22 cellular contexts compared by ENCODE assay signal in genomic region chr4:142959156-142959555, GRCh38.
DNase-seq lines count a peak whose midpoint lies in the region; ATAC-seq and TF ChIP-seq lines count a peak whose summit lies in the region.
"Had no signal": no experiment of that assay in that cellular context is flagged by ENCODE, and none has a peak within 500 bp of the region (broad histone marks: within the 10 kb centered on the region; RNA-seq: fewer than 3 reads in every experiment).

No MANE protein-coding gene starts in this region.

- no peak for TF ChIP-seq RAD21 in Ishikawa (IDR thresholded peaks at IDR 0.05; ENCODE audit: low read depth)

- H3K4me1 ChIP-seq in left lung (peaks cover 0 to 4% of the 10 kb centered on the region in 2 donors), endodermal cell (ENCODE audit: control insufficient read depth, insufficient read depth, low read length) (no peaks in the 10 kb centered on the region)
- H3K4me1 ChIP-seq: lower lobe of right lung had no signal

- peaks cover 0 to 13% of the 10 kb centered on the region in 2 donors for H3K9me3 ChIP-seq in left lung
- H3K9me3 ChIP-seq in endodermal cell (ENCODE audit: control insufficient read depth, low read length): peaks cover 11% of the 10 kb centered on the region
- H3K9me3 ChIP-seq: lower lobe of right lung, vagina had no signal

- ATAC-seq in left lung (peak; percentile 66), GM21526 (IDR thresholded peaks at IDR 0.05; ENCODE audit: low FRiP score, unreplicated experiment) (no peak), HG03097 (IDR thresholded peaks at IDR 0.05; ENCODE audit: low FRiP score, unreplicated experiment) (no peak)
- ATAC-seq: heart right ventricle had no signal

- H3K27ac Mint-ChIP-seq in endodermal cell: no peak overlapping the region

- 87 to 100% methylated on average over 1 of the region's 1 CpG for WGBS in endodermal cell (ENCODE audit: insufficient coverage in 1 of 2, insufficient read length in 1 of 2), 2 experiments

- DNase-seq in DMS53 (lab: John Stamatoyannopoulos, UW) (peak; percentile 69), choroid plexus epithelial cell (ENCODE audit: low read depth) (peak; percentile 5), left lung (no peak), endodermal cell (no peak), retina (no peak)
- DNase-seq: activated CD8-positive, alpha-beta memory T cell treated with anti-CD3 and anti-CD28 coated beads, Interleukin-2, amount 50 U/mL, for 48 hours; activated gamma-delta T cell; C1 segment of cervical spinal cord; central memory CD4-positive, alpha-beta T cell; GF-D8; heart right ventricle; KBM-7; lower lobe of right lung; NCI-H187 treated with DMSO at 0.1 percent for 48 hours; SW 1271 had no signal

- H3K36me3 ChIP-seq in left lung (no peaks in the 10 kb centered on the region), endodermal cell (ENCODE audit: control insufficient read depth, insufficient read depth, low read length) (no peaks in the 10 kb centered on the region)
- H3K36me3 ChIP-seq: esophagus muscularis mucosa, heart right ventricle, lower lobe of right lung, vagina had no signal

- peaks cover 15% of the 10 kb centered on the region for H3K9me3 Mint-ChIP-seq in endodermal cell

- H3K27me3 ChIP-seq in left lung (no peaks in the 10 kb centered on the region), endodermal cell (ENCODE audit: control insufficient read depth, insufficient read depth, low read length, poor library complexity, severe bottlenecking) (no peaks in the 10 kb centered on the region)
- H3K27me3 ChIP-seq: esophagus muscularis mucosa, heart right ventricle, vagina had no signal

- no peaks in the 10 kb centered on the region for H3K36me3 Mint-ChIP-seq in endodermal cell (ENCODE audit: low read depth)

- no peak overlapping the region for H3K4me3 Mint-ChIP-seq in endodermal cell

- TF ChIP-seq CTCF in choroid plexus epithelial cell (conservative IDR thresholded peaks at IDR 0.05; ENCODE audit: low read depth, low read length) (no peak), left lung (IDR thresholded peaks at IDR 0.05) (no peak), endodermal cell (conservative IDR thresholded peaks at IDR 0.05) (no peak)

- H3K4me1 Mint-ChIP-seq in endodermal cell: no peaks in the 10 kb centered on the region

- intact Hi-C loops in left lung (cut with DNase I): no loop called here

- no peaks in the 10 kb centered on the region for H3K27me3 Mint-ChIP-seq in endodermal cell (ENCODE audit: insufficient read depth)

- H3K27ac ChIP-seq in left lung (no peak overlapping the region), endodermal cell (ENCODE audit: low read depth, low read length) (no peak overlapping the region)
- H3K27ac ChIP-seq: esophagus muscularis mucosa, heart right ventricle, HL-60, lower lobe of right lung, skin epidermis, vagina had no signal

- H3K4me3 ChIP-seq in choroid plexus epithelial cell (ENCODE audit: low read depth, low read length): no peak overlapping the region
- H3K4me3 ChIP-seq in left lung: no peak overlapping the region
- no peak overlapping the region for H3K4me3 ChIP-seq in endodermal cell (ENCODE audit: low read length)
- H3K4me3 ChIP-seq: esophagus muscularis mucosa, heart right ventricle, lower lobe of right lung, skin epidermis, vagina had no signal

- H3K9ac ChIP-seq in endodermal cell (ENCODE audit: extremely low read depth, low read length, poor library complexity, severe bottlenecking): no peak overlapping the region

- TF ChIP-seq EP300 in Ishikawa (IDR thresholded peaks at IDR 0.05; ENCODE audit: borderline replicate concordance): peak; percentile 82

TF ChIP-seq in Ishikawa, 13 proteins besides CTCF, POLR2A, EP300 and RAD21:
- TF ChIP-seq TEAD4 (IDR thresholded peaks at IDR 0.05) (peak; percentile 78), TCF12 (IDR thresholded peaks at IDR 0.05; ENCODE audit: low read depth) (peak; percentile 88), EGR1 (IDR thresholded peaks at IDR 0.05) (no peak), MAX (IDR thresholded peaks at IDR 0.05) (no peak), FOXM1 (IDR thresholded peaks at IDR 0.05; ENCODE audit: borderline replicate concordance, low read depth) (peak; percentile 60; the same call in 1 of the 2 replicates), CEBPB (IDR thresholded peaks at IDR 0.05) (peak; percentile 98), NFIC (IDR thresholded peaks at IDR 0.05) (peak; percentile 47)

Comparison
In these comparisons a context has a peak if more than half of its experiments do, and no peak if none do; other contexts are left out.
1. DNase-seq: peak in DMS53 (single experiment) and choroid plexus epithelial cell (single experiment); none in left lung (0 of 2), endodermal cell (single experiment) and retina (single experiment).